In the genomic region with DNA sequence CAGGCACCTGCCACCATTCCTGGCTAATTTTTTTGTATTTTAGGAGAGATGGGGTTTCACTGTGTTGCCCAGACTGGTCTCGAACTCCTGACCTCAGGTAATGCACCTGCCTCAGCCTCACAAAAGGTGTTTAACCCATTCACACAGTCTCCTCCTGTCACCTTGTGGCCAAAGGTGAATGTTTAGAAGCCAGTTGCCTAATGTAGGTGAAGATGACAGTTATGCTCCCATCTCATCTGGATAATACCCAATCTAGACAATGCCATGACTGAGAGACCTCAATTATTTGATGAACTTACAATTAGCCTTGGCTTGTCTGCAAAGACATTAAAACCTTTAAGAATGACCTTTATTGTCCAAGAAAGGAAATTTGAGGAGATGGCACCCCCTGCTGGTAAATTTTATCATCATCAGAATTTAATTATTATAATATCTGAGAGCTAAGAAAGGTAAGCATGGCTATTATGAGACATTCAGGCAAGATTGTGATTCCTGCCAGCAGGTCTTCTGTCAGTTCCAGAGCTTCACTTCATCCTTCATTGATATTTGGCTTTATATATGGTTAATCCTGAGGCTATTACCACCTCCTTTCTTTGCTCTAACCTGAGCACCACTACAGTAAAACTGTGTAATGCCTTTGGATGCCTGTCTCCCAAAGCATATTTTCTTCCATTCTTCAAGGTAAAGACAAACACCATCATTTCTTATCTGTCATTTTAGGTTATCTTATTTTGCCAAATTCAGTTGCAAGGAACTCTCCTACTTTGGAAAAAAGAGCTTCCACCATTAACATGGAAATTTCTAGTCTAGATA, we compare ENCODE assay signal across 9 cellular contexts.
DNase-seq lines count a peak whose midpoint lies in the region; ATAC-seq and TF ChIP-seq lines count a peak whose summit lies in the region.
"Had no signal": no experiment of that assay in that cellular context is flagged by ENCODE, and none has a peak within 500 bp of the region (broad histone marks: within the 10 kb centered on the region; RNA-seq: fewer than 3 reads in every experiment).

No MANE protein-coding gene starts in this region.

- H3K79me2 ChIP-seq in KMS-11 (ENCODE audit: insufficient read depth, low read depth) = no peaks in the 10 kb centered on the region

- no peaks in the 10 kb centered on the region for H3K36me3 ChIP-seq in KMS-11 (ENCODE audit: insufficient read depth)

- no peak overlapping the region for H3K4me2 ChIP-seq in KMS-11

- TF ChIP-seq CTCF in KMS-11 (conservative IDR thresholded peaks at IDR 0.05; ENCODE audit: low read depth, low read length) = peak; percentile 86

- peak; percentile 23 for DNase-seq in stimulated activated CD4-positive, alpha-beta T cell treated with anti-CD3 and anti-CD28 coated beads, Interleukin-4, amount 100 ng/mL, for 24 hours
- DNase-seq in stimulated activated CD4-positive, alpha-beta T cell treated with anti-CD3 and anti-CD28 coated beads, Interleukin-12 subunit alpha, Interleukin-12 subunit beta, amount 100 ng/mL, for 4 hours = no peak
- DNase-seq in T-helper 9 cell (peak; percentile 4), germinal center (ENCODE audit: low spot score) (peak; percentile 5), sciatic nerve (ENCODE audit: low spot score) (no peak), NCI-H2029 (lab: John Stamatoyannopoulos, UW) (no peak)

- H3K27ac ChIP-seq in KMS-11 = no peak overlapping the region
- H3K27ac ChIP-seq: epithelial cell of prostate had no signal

- ATAC-seq in sciatic nerve (peak; percentile 55), HG03342 (IDR thresholded peaks at IDR 0.05; ENCODE audit: unreplicated experiment) (no peak)

- H3K4me3 ChIP-seq in KMS-11 (IDR thresholded peaks at IDR 0.05; ENCODE audit: insufficient read depth, low read depth, low read length) = no peak overlapping the region

- no peaks in the 10 kb centered on the region for H4K20me1 ChIP-seq in KMS-11 (ENCODE audit: insufficient read depth)

- H3K9ac ChIP-seq in KMS-11 = no peak overlapping the region

- intact Hi-C loops in sciatic nerve (cut with DNase I) = loop anchor here (10.0 kb wide), 1 partner anchor 290 kb away; no protein-coding TSS in a partner anchor

- no peaks in the 10 kb centered on the region for H3K27me3 ChIP-seq in KMS-11 (ENCODE audit: insufficient read depth, low read depth)

- H2AFZ ChIP-seq in KMS-11 (ENCODE audit: low read depth) = no peak overlapping the region

- H3K4me1 ChIP-seq in KMS-11 (ENCODE audit: low read depth, poor library complexity, severe bottlenecking) = no peaks in the 10 kb centered on the region

Comparison
In these comparisons a context has a peak if more than half of its experiments do, and no peak if none do; other contexts are left out.
1. DNase-seq: peak in stimulated activated CD4-positive, alpha-beta T cell treated with anti-CD3 and anti-CD28 coated beads, Interleukin-4, amount 100 ng/mL, for 24 hours (single experiment), T-helper 9 cell (single experiment) and germinal center (single experiment); none in stimulated activated CD4-positive, alpha-beta T cell treated with anti-CD3 and anti-CD28 coated beads, Interleukin-12 subunit alpha, Interleukin-12 subunit beta, amount 100 ng/mL, for 4 hours (single experiment), sciatic nerve (single experiment) and NCI-H2029 (single experiment).